Comparison of ENCODE assay signal across 24 cellular contexts in genomic region chr3:121649645-121650044, GRCh38. TPM values are rescaled to one million over a fixed set of nuclear protein-coding genes. Genes with fewer than 3 reads are reported as not detected.
A peak's percentile ranks its signal among the peaks of the same experiment; 100 is the strongest.
DNase-seq lines count a peak whose midpoint lies in the region; ATAC-seq, FAIRE-seq and TF ChIP-seq lines count a peak whose summit lies in the region.
"Had no signal": no experiment of that assay in that cellular context is flagged by ENCODE, and none has a peak within 500 bp of the region (broad histone marks: within the 10 kb centered on the region; RNA-seq: fewer than 3 reads in every experiment).

No MANE protein-coding gene starts in this region.

- TF ChIP-seq RAD21 in K562 (CRISPR knock-in tag; conservative IDR thresholded peaks at IDR 0.05 in 1 of 2, IDR thresholded peaks at IDR 0.05 in 1 of 2): no peak

- H3K9ac ChIP-seq in K562 (ENCODE audit: insufficient read depth in 1 of 2, low read depth in 2 of 2, low read length in 2 of 2): no peak overlapping the region
- H3K9ac ChIP-seq: BLaER1, SK-N-SH had no signal

- CTCF ChIA-PET in K562 (lab: Yijun Ruan, JAX; ENCODE audit: low intra/inter-chr PET ratio): no interaction called here

- no peak overlapping the region for H3K4me3 ChIP-seq in K562
- H3K4me3 ChIP-seq: BLaER1, pancreas, smooth muscle cell had no signal

- H3K9me3 Mint-ChIP-seq in chondrocyte (ENCODE audit: low read depth): peaks cover 7% of the 10 kb centered on the region

- H3K36me3 ChIP-seq in K562 (ENCODE audit: control insufficient read depth, insufficient read depth, low read length): no peaks in the 10 kb centered on the region
- H3K36me3 ChIP-seq: pancreas had no signal

- POLR2A ChIA-PET in K562 (lab: Yijun Ruan, JAX): no interaction called here

- no peak for TF ChIP-seq CTCF in K562 (IDR thresholded peaks at IDR 0.05 in 2 of 3, conservative IDR thresholded peaks at IDR 0.05 in 1 of 3; ENCODE audit: insufficient read depth in 2 of 3, low read depth in 1 of 3, low read length in 3 of 3)
- no peak for TF ChIP-seq CTCF in chondrocyte (IDR thresholded peaks at IDR 0.05)

- H3K9me3 ChIP-seq in K562 (replicated peaks; ENCODE audit: control insufficient read depth, insufficient read depth, low read depth, low read length): no peaks in the 10 kb centered on the region
- H3K9me3 ChIP-seq: pancreas, SK-N-SH had no signal

- H3K36me3 Mint-ChIP-seq in chondrocyte (ENCODE audit: low read depth): no peaks in the 10 kb centered on the region

- no peak overlapping the region for H3K4me3 Mint-ChIP-seq in chondrocyte (ENCODE audit: unreplicated experiment)

- no peaks in the 10 kb centered on the region for H3K27me3 Mint-ChIP-seq in chondrocyte (ENCODE audit: low read depth)

- intact Hi-C loops in K562 (cut with micrococcal nuclease): no loop called here

- H2AFZ ChIP-seq in K562 (ENCODE audit: low read depth, low read length): no peak overlapping the region

- no peaks in the 10 kb centered on the region for H3K9me1 ChIP-seq in K562 (ENCODE audit: control insufficient read depth, insufficient read depth, low read length)

- in situ Hi-C loops in K562 (cut with MboI): no loop called here

- BruUV-seq in K562 (replicated peaks; lab: Mats Ljungman, UMichigan): no TSS peak

- H3K4me2 ChIP-seq in K562 (ENCODE audit: insufficient read depth, low read length): no peak overlapping the region
- H3K4me2 ChIP-seq: BLaER1, SK-N-SH, smooth muscle cell had no signal

- no peak for FAIRE-seq in K562 (lab: Jason Lieb, UNC)

- TF ChIP-seq EP300 in K562 (IDR thresholded peaks at IDR 0.05; ENCODE audit: low read length): no peak

- ATAC-seq in K562 (no peak), HG02610 (IDR thresholded peaks at IDR 0.05; ENCODE audit: unreplicated experiment) (no peak)
- ATAC-seq: pancreas had no signal

- H3K27ac Mint-ChIP-seq in chondrocyte (ENCODE audit: unreplicated experiment): no peak overlapping the region

- H3K4me1 ChIP-seq in K562 (replicated peaks in 1 of 2; ENCODE audit: control insufficient read depth in 2 of 2, insufficient read depth in 2 of 2, low read length in 2 of 2): no peaks in the 10 kb centered on the region

- H3K27me3 ChIP-seq in K562 (ENCODE audit: control insufficient read depth in 2 of 2, insufficient read depth in 2 of 2, low read length in 2 of 2): no peaks in the 10 kb centered on the region
- H3K27me3 ChIP-seq: BLaER1, pancreas had no signal

- no peaks in the 10 kb centered on the region for H4K20me1 ChIP-seq in K562 (replicated peaks; ENCODE audit: control insufficient read depth, insufficient read depth, low read length)
- H4K20me1 ChIP-seq: BLaER1 had no signal

- no peaks in the 10 kb centered on the region for H3K79me2 ChIP-seq in K562 (ENCODE audit: control insufficient read depth, insufficient read depth, low read length)

- peaks cover 13% of the 10 kb centered on the region for H3K4me1 Mint-ChIP-seq in chondrocyte (ENCODE audit: low read depth)

- peak; percentile 19 for DNase-seq in NCI-H446 treated with DMSO at 0.1 percent for 48 hours (lab: John Stamatoyannopoulos, UW)
- DNase-seq in NCI-H446 (lab: John Stamatoyannopoulos, UW): no peak
- peak; percentile 8 for DNase-seq in EH (ENCODE audit: low read depth)
- no peak for DNase-seq in K562 (ENCODE audit: extremely low read depth in 1 of 4, low spot score in 3 of 4)
- peak; percentile 61 for DNase-seq in iris pigment epithelial cell (ENCODE audit: low read depth)
- no peak for DNase-seq in AML-193 (lab: John Stamatoyannopoulos, UW)
- DNase-seq in chondrocyte (ENCODE audit: low spot score): no peak
- DNase-seq: activated CD4-positive, alpha-beta T cell treated with anti-CD3 and anti-CD28 coated beads for 1 hour; activated CD8-positive, alpha-beta memory T cell treated with anti-CD3 and anti-CD28 coated beads, Interleukin-2, amount 50 U/mL, for 48 hours; cortex of kidney; glutamatergic neuron; Kasumi-1; NCI-H774; pancreas; SK-N-SH; stimulated activated CD4-positive, alpha-beta T cell treated with anti-CD3 and anti-CD28 coated beads, Interleukin-4, amount 100 ng/mL, for 4 hours; T1000 had no signal

- no peak overlapping the region for H3K27ac ChIP-seq in K562 (ENCODE audit: extremely low read depth, low read depth, low read length)
- H3K27ac ChIP-seq: 22Rv1, BLaER1, epithelial cell of prostate, pancreas had no signal

- TF ChIP-seq POLR2A in K562 (conservative IDR thresholded peaks at IDR 0.05): no peak

TF ChIP-seq in K562, 482 proteins besides CTCF, POLR2A, EP300 and RAD21:
- TF ChIP-seq ZNF444 (CRISPR knock-in tag; IDR thresholded peaks at IDR 0.05) (no peak), ATF3 (IDR thresholded peaks at IDR 0.05) (0 out of 2 replicates have a peak, but pooled peaks have one; percentile 9), ATF3 (CRISPR knock-in tag; conservative IDR thresholded peaks at IDR 0.05) (no peak)

RNA-seq across cellular contexts. Expression of gene HCLS1, which starts 11.1 kb away (rescaled TPM):
- 12.2 and 31.6 TPM in 2 replicates for total RNA-seq in K562 (2011; cell fraction: chromatin; rRNA removed; ENCODE audit: low replicate concordance)
- total RNA-seq in K562 (2011; cell fraction: nucleolus; rRNA removed): 6.3 and 9.2 TPM in 2 replicates
- 18.6 and 21.1 TPM in 2 replicates for total RNA-seq in K562 (2011; cell fraction: nucleoplasm; rRNA removed)
- total RNA-seq in K562 (2014; rRNA removed): 26.0 and 29.6 TPM in 2 replicates
- 20.4 and 21.9 TPM in 2 replicates for total RNA-seq in K562 (2014; rRNA removed; fragmentation: Illumina TruSeq; extraction: Trizol)
- total RNA-seq in K562 (2015; rRNA removed; fragmentation: Illumina TruSeq; extraction: Trizol): 29.7 and 31.4 TPM in 2 replicates
- 20.6 and 22.0 TPM in 2 replicates for total RNA-seq in K562 (2021)
- polyA plus RNA-seq in K562 (2011; rRNA removed): 17.0 and 49.0 TPM in 2 replicates
- polyA plus RNA-seq in K562 (2011; cell fraction: cytosol; rRNA removed): 12.0 and 43.9 TPM in 2 replicates
- 31.6 and 91.0 TPM in 2 replicates for polyA plus RNA-seq in K562 (2011; cell fraction: nucleus; rRNA removed)
- 27.6 and 68.3 TPM in 2 replicates for polyA plus RNA-seq in K562 (2012)
- polyA plus RNA-seq in K562 (2014; fragmentation: Illumina TruSeq; extraction: Trizol): 31.1 and 34.1 TPM in 2 replicates
- 10 to 100 TPM in 1 of 2 experiments, 1 to 10 TPM in 1; 4.8 to 12.2 TPM for polyA plus RNA-seq in K562 (2014; fragmentation: Nextera tagmentation; extraction: Ambion mirVana)
- 26.0 and 31.0 TPM in 2 replicates for polyA plus RNA-seq in K562 (2014; rRNA removed)
- polyA minus RNA-seq in K562 (2011; rRNA and poly(A)+ RNA removed): 21.9 and 61.1 TPM in 2 replicates
- polyA minus RNA-seq in K562 (2011; cell fraction: cytosol; rRNA and poly(A)+ RNA removed): 4.7 and 14.6 TPM in 2 replicates
- 7.9 and 36.7 TPM in 2 replicates for polyA minus RNA-seq in K562 (2011; cell fraction: nucleus; rRNA and poly(A)+ RNA removed)
- total RNA-seq in chondrocyte: 0.44 to 1.4 TPM (median 0.82 TPM) in 3 replicates

RNA-seq across cellular contexts. Expression of gene FBXO40, which starts 56.5 kb away (rescaled TPM):
- total RNA-seq in K562 (2011; cell fraction: chromatin; rRNA removed; ENCODE audit: low replicate concordance): not detected in 2 replicates
- not detected in 2 replicates for total RNA-seq in K562 (2011; cell fraction: nucleolus; rRNA removed)
- total RNA-seq in K562 (2011; cell fraction: nucleoplasm; rRNA removed): not detected in 2 replicates
- 0.05 TPM in 1 of 2 replicates, not detected in the other for total RNA-seq in K562 (2014; rRNA removed)
- total RNA-seq in K562 (2014; rRNA removed; fragmentation: Illumina TruSeq; extraction: Trizol): 0.03 and 0.04 TPM in 2 replicates
- total RNA-seq in K562 (2015; rRNA removed; fragmentation: Illumina TruSeq; extraction: Trizol): 0.04 TPM in 1 of 2 replicates, not detected in the other
- total RNA-seq in K562 (2021): not detected in 2 replicates
- polyA plus RNA-seq in K562 (2011; rRNA removed): not detected in 2 replicates
- not detected in 2 replicates for polyA plus RNA-seq in K562 (2011; cell fraction: cytosol; rRNA removed)
- polyA plus RNA-seq in K562 (2011; cell fraction: nucleus; rRNA removed): not detected in 2 replicates
- 0.01 TPM in 1 of 2 replicates, not detected in the other for polyA plus RNA-seq in K562 (2012)
- 0.04 TPM in 1 of 2 replicates, not detected in the other for polyA plus RNA-seq in K562 (2014; fragmentation: Illumina TruSeq; extraction: Trizol)
- polyA plus RNA-seq in K562 (2014; fragmentation: Nextera tagmentation; extraction: Ambion mirVana): under 1 TPM in 1 of 2 experiments, not detected in 1; 0.01 TPM
- 0.01 TPM in 1 of 2 replicates, not detected in the other for polyA plus RNA-seq in K562 (2014; rRNA removed)
- not detected in 2 replicates for polyA minus RNA-seq in K562 (2011; rRNA and poly(A)+ RNA removed)
- polyA minus RNA-seq in K562 (2011; cell fraction: cytosol; rRNA and poly(A)+ RNA removed): not detected in 2 replicates
- polyA minus RNA-seq in K562 (2011; cell fraction: nucleus; rRNA and poly(A)+ RNA removed): not detected in 2 replicates
- 0.08 TPM in 1 of 3 replicates, not detected in the others for total RNA-seq in chondrocyte
- total RNA-seq: astrocyte, lung microvascular endothelial cell, smooth muscle cell had no signal
- polyA plus RNA-seq: pancreas, SK-N-SH, smooth muscle cell had no signal

Comparison
In these comparisons a context has a peak if more than half of its experiments do, and no peak if none do; other contexts are left out.
1. DNase-seq: peak in NCI-H446 treated with DMSO at 0.1 percent for 48 hours (single experiment), EH (single experiment) and iris pigment epithelial cell (single experiment); none in NCI-H446 (0 of 2), K562 (0 of 4), AML-193 (0 of 2) and chondrocyte (single experiment).